In the genomic region with DNA sequence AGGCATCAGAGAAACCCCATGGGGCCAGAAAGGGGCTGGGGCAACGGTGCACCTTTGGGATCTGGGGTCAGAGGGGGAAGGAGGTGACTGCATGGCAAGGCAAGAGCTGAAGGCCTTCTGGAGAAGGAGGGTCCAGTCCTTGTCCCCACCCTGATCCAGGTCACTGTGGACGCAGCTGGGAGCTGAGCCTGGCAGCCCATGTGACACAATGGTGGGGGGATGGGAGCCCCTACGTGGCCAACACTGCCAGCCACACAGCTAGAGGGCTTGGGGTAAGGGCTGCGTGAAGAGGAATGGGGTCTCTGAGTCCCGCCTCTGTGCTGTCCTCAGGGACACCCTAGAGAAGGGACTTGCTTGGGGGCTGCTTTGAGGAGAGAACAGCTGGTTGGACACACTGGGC, we compare ENCODE assay signal across 5 cellular contexts. TPM values are rescaled to one million over a fixed set of nuclear protein-coding genes. Genes with fewer than 3 reads are reported as not detected.
"Had no signal": no experiment of that assay in that cellular context is flagged by ENCODE, and none has a peak within 500 bp of the region (broad histone marks: within the 10 kb centered on the region; RNA-seq: fewer than 3 reads in every experiment).

No MANE protein-coding gene starts in this region.

RNA-seq across cellular contexts. Expression of gene SPDYE2, which starts 30.7 kb away (rescaled TPM):
- total RNA-seq: activated CD4-positive, alpha-beta memory T cell treated with anti-CD3 and anti-CD28 coated beads for 36 hours; activated CD4-positive, alpha-beta T cell treated with anti-CD3 and anti-CD28 coated beads for 36 hours; activated CD8-positive, alpha-beta T cell treated with anti-CD3 and anti-CD28 coated beads for 36 hours; T-helper 1 cell treated with Interleukin-12 subunit alpha and Interleukin-12 subunit beta and Interleukin-4 antibody, amounts not matched to agents 30 ng/mL and 1 ng/mL, for 36 hours; T-helper 2 cell treated with Interferon-gamma antibody and Interleukin-4, amounts not matched to agents 100 ng/mL and 5 ng/mL, for 36 hours had no signal
